Comparison of ENCODE assay signal across 13 cellular contexts in the genomic region with DNA sequence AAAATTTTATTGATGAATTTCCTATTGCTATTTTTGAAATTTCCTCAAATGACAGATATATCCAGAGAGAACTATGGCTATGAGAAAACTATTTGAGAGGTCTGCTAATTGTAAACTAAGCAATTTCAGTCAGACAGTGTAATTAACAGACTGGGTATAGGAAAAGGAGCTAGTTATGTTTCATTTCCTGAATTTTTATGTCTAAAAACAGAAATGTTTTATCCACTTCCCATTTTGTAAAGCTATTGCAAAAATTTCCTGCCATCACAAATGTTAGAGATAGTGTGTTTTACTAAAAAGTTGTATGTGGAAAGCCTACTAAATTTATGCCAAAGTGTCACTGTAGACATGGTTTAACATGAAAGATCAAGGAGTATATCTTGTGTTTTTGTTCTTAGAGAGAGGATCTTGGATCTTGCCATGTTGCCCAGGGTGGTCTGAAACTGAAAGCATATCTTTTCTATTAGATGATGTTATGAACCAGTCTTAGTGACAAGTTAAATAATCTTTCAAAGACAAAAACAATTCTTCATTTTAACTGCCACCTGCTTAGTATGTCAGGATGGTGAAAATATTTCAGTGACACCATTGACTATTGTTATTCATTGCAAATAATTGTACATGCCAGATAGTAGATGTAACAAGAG. TPM values are rescaled to one million over a fixed set of nuclear protein-coding genes. Genes with fewer than 3 reads are reported as not detected.
DNase-seq lines count a peak whose midpoint lies in the region; ATAC-seq and TF ChIP-seq lines count a peak whose summit lies in the region.
"Had no signal": no experiment of that assay in that cellular context is flagged by ENCODE, and none has a peak within 500 bp of the region (broad histone marks: within the 10 kb centered on the region; RNA-seq: fewer than 3 reads in every experiment).

No MANE protein-coding gene starts in this region.

- intact Hi-C loops in CD14-positive monocyte (cut with micrococcal nuclease) (loop anchor here in 1 of 2 donors (5.0 kb wide), 1 partner anchor 41 kb away; a partner anchor contains a TSS), activated B cell treated with CpG ODN at 0.5 μM for 24 hours (cut with micrococcal nuclease) (no loop called here)

- H3K36me3 Mint-ChIP-seq in CD14-positive monocyte (no peaks in the 10 kb centered on the region), activated B cell treated with CpG ODN at 0.5 μM for 24 hours (ENCODE audit: low read depth) (no peaks in the 10 kb centered on the region)

- H3K27me3 Mint-ChIP-seq in CD14-positive monocyte (ENCODE audit: low read depth in 3 of 3) (no peaks in the 10 kb centered on the region), activated B cell treated with CpG ODN at 0.5 μM for 24 hours (no peaks in the 10 kb centered on the region)

- H3K27ac Mint-ChIP-seq in CD14-positive monocyte (peak overlapping the region; percentile 87 to 93 (median 92)), activated B cell treated with CpG ODN at 0.5 μM for 24 hours (no peak overlapping the region)

- POLR2A ChIA-PET in activated B cell treated with CpG ODN at 0.5 μM for 24 hours (lab: Charles Lee), result no interaction called here

- ATAC-seq in GM19452 (IDR thresholded peaks at IDR 0.05; ENCODE audit: unreplicated experiment), result peak; percentile 57
- ATAC-seq in HG03521 (IDR thresholded peaks at IDR 0.05; ENCODE audit: unreplicated experiment), result peak; percentile 60
- ATAC-seq in activated B cell treated with CpG ODN at 0.5 μM for 24 hours (ENCODE audit: low read depth), result no peak
- ATAC-seq in GM21381 (IDR thresholded peaks at IDR 0.05; ENCODE audit: unreplicated experiment), result no peak
- ATAC-seq: mucosa of descending colon had no signal

- H3K4me1 Mint-ChIP-seq in CD14-positive monocyte, result peaks cover 52% of the 10 kb centered on the region
- peaks cover 13% of the 10 kb centered on the region for H3K4me1 Mint-ChIP-seq in activated B cell treated with CpG ODN at 0.5 μM for 24 hours

- H3K27ac ChIP-seq in substantia nigra (ENCODE audit: low read depth, low read length, poor library complexity, severe bottlenecking) (no peak overlapping the region), brain microvascular endothelial cell (no peak overlapping the region)
- H3K27ac ChIP-seq: SJSA1 had no signal

- in situ Hi-C loops in brain microvascular endothelial cell (cut with HindIII; ENCODE audit: low pct_ligation_motif_present, low sequenced_read_pairs), result no loop called here

- peaks cover 0 to 3% (median 0%) of the 10 kb centered on the region in 7 donors for H3K9me3 Mint-ChIP-seq in CD14-positive monocyte
- no peaks in the 10 kb centered on the region for H3K9me3 Mint-ChIP-seq in activated B cell treated with CpG ODN at 0.5 μM for 24 hours

- H3K4me3 Mint-ChIP-seq in CD14-positive monocyte, result peak overlapping the region; percentile 25 to 83
- H3K4me3 Mint-ChIP-seq in activated B cell treated with CpG ODN at 0.5 μM for 24 hours, result peak overlapping the region; percentile 15

- CTCF ChIA-PET in activated B cell treated with CpG ODN at 0.5 μM for 24 hours (lab: Charles Lee), result no interaction called here

- no peaks in the 10 kb centered on the region for H3K36me3 ChIP-seq in brain microvascular endothelial cell (replicated peaks)
- H3K36me3 ChIP-seq: SJSA1 had no signal

- DNase-seq in CD14-positive monocyte (ENCODE audit: low spot score) (no peak), activated B cell treated with CpG ODN at 0.5 μM for 24 hours (no peak), substantia nigra (lab: John Stamatoyannopoulos, UW) (no peak), brain microvascular endothelial cell (no peak), NCI-H226 (no peak)
- DNase-seq: mucosa of descending colon; NCI-H1417 treated with DMSO at 0.1 percent for 48 hours; stimulated activated CD4-positive, alpha-beta T cell treated with anti-CD3 and anti-CD28 coated beads, Interleukin-4, amount 100 ng/mL, for 1 hour; stimulated activated naive CD4-positive, alpha-beta T cell had no signal

- no peak overlapping the region for H3K4me3 ChIP-seq in brain microvascular endothelial cell (ENCODE audit: low read depth, low read length)
- H3K4me3 ChIP-seq: mucosa of descending colon, SJSA1 had no signal

- TF ChIP-seq CTCF in CD14-positive monocyte (IDR thresholded peaks at IDR 0.05), result no peak
- no peak for TF ChIP-seq CTCF in activated B cell treated with CpG ODN at 0.5 μM for 24 hours (IDR thresholded peaks at IDR 0.05)
- TF ChIP-seq CTCF in brain microvascular endothelial cell (IDR thresholded peaks at IDR 0.05; ENCODE audit: low read depth, low read length, missing control alignments), result no peak

- no peaks in the 10 kb centered on the region for H3K27me3 ChIP-seq in brain microvascular endothelial cell (replicated peaks)
- H3K27me3 ChIP-seq: SJSA1 had no signal

RNA-seq across cellular contexts. Expression of a gene that starts 40.5 kb away (rescaled TPM):
- polyA plus RNA-seq in CD14-positive monocyte, result 10 to 100 TPM; 17.9 to 23.0 TPM
- total RNA-seq in activated B cell treated with CpG ODN at 0.5 μM for 24 hours, result 20.0 and 33.9 TPM in 2 replicates

Comparison
In these comparisons a context has a peak if more than half of its experiments do, and no peak if none do; other contexts are left out.
1. ATAC-seq: peak in GM19452 (single experiment) and HG03521 (single experiment); none in activated B cell treated with CpG ODN at 0.5 μM for 24 hours (single experiment) and GM21381 (single experiment).